ENCODE assay signal across 14 cellular contexts in the genomic region with DNA sequence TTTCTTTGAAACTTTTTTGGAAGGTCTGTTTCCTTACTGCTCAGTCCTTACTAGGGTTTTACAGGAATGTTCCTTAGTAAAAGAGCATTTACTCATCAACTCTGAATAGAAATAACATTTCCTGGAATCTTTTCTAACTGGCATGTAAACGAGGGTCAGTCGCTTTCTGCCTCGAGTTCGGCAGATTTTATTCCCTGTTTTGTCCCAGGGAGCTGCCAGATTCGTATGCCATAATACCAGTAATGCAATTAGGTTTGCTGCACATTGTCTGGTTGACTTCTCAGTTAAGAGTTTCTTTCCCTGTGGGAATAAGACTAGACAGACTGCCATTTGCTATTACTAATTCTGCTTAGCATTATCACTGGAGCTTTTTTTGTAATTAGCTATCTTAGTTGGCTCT.
"Had no signal": no experiment of that assay in that cellular context is flagged by ENCODE, and none has a peak within 500 bp of the region (broad histone marks: within the 10 kb centered on the region; RNA-seq: fewer than 3 reads in every experiment).

No MANE protein-coding gene starts in this region.

- DNase-seq: activated CD4-positive, CD25-positive, alpha-beta regulatory T cell treated with anti-CD3 and anti-CD28 coated beads, Interleukin-2, amount 50 U/mL, for 72 hours; activated naive CD4-positive, alpha-beta T cell treated with Interleukin-2 at 50 U/mL for 16 hours; activated T-cell treated with anti-CD3 and anti-CD28 coated beads for 4 hours; aorta; hippocampal formation; kidney; left ventricle myocardium inferior; naive thymus-derived CD8-positive, alpha-beta T cell; posterior cingulate gyrus; stimulated activated CD4-positive, alpha-beta T cell treated with anti-CD3 and anti-CD28 coated beads, Interleukin-2, amount 100 ng/mL, for 48 hours; T-helper 9 cell had no signal

- H3K4me1 ChIP-seq: esophagus muscularis mucosa had no signal

- H3K27me3 ChIP-seq: dorsolateral prefrontal cortex, esophagus muscularis mucosa had no signal

- H3K27ac ChIP-seq: dorsolateral prefrontal cortex, esophagus muscularis mucosa, left ventricle myocardium inferior had no signal

- H3K9me3 ChIP-seq: esophagus muscularis mucosa, left ventricle myocardium inferior had no signal

- H3K36me3 ChIP-seq: esophagus muscularis mucosa, left ventricle myocardium inferior had no signal

- H3K4me3 ChIP-seq: dorsolateral prefrontal cortex, esophagus muscularis mucosa, left ventricle myocardium inferior had no signal

- ATAC-seq: naive thymus-derived CD8-positive, alpha-beta T cell; stimulated activated memory B cell treated with anti-CD40 and anti-IgM and Interleukin-4, amounts not matched to agents 10 μg/mL and 1 μg/mL and 100 μg/mL, for 72 hours had no signal
